30 cellular contexts compared by ENCODE assay signal in genomic region chr5:91283326-91283725, GRCh38.
A peak's percentile ranks its signal among the peaks of the same experiment; 100 is the strongest.
DNase-seq lines count a peak whose midpoint lies in the region; ATAC-seq and FAIRE-seq lines count a peak whose summit lies in the region.
"Had no signal": no experiment of that assay in that cellular context is flagged by ENCODE, and none has a peak within 500 bp of the region (broad histone marks: within the 10 kb centered on the region; RNA-seq: fewer than 3 reads in every experiment).

No MANE protein-coding gene starts in this region.

- POLR2A ChIA-PET in activated CD4-positive, alpha-beta T cell treated with anti-CD3 and anti-CD28 coated beads for 36 hours (lab: Charles Lee): no interaction called here

- ATAC-seq in activated CD4-positive, alpha-beta T cell treated with anti-CD3 and anti-CD28 coated beads for 36 hours: no peak
- no peak for ATAC-seq in stimulated activated effector memory CD8-positive, alpha-beta T cell treated with anti-CD3 and anti-CD28 coated beads, Interleukin-12 subunit alpha, Interleukin-12 subunit beta, amount 100 ng/mL, for 72 hours
- no peak for ATAC-seq in left cardiac atrium
- ATAC-seq in left colon: no peak
- ATAC-seq: activated naive CD4-positive, alpha-beta T cell treated with anti-CD3 and anti-CD28 coated beads, Interleukin-2, amount 50 U/mL, for 72 hours; activated T-cell treated with anti-CD3 and anti-CD28 coated beads, Interleukin-2, amount 50 U/mL, for 72 hours; left lung; naive thymus-derived CD4-positive, alpha-beta T cell; right cardiac atrium had no signal

- no peak overlapping the region for H3K4me3 ChIP-seq in esophagus (ENCODE audit: low read depth in 1 of 2, low read length in 2 of 2)
- H3K4me3 ChIP-seq: ascending aorta, left lung, pancreas, SK-N-MC had no signal

- no peaks in the 10 kb centered on the region for H3K27me3 ChIP-seq in esophagus (ENCODE audit: control insufficient read depth in 1 of 2, insufficient read depth in 2 of 2, low read length in 2 of 2)
- H3K27me3 ChIP-seq: ascending aorta, left lung, pancreas had no signal

- FAIRE-seq in RCC 7860 (lab: Jason Lieb, UNC): no peak
- FAIRE-seq: G401.6, pancreas had no signal

- H3K4me1 ChIP-seq in esophagus (ENCODE audit: control insufficient read depth in 2 of 2, insufficient read depth in 2 of 2, low read length in 1 of 2): peaks cover 0 to 2% of the 10 kb centered on the region in 2 donors

- CTCF ChIA-PET in activated CD4-positive, alpha-beta T cell treated with anti-CD3 and anti-CD28 coated beads for 36 hours (lab: Charles Lee): interaction anchor here (0.7 to 1.2 kb wide), 2 partner anchors 56 to 115 kb away, joined by 3 to 4 read pairs; no protein-coding TSS in a partner anchor

- intact Hi-C loops in activated CD4-positive, alpha-beta T cell treated with anti-CD3 and anti-CD28 coated beads for 36 hours (cut with DNase I, micrococcal nuclease): loop anchor here in 1 of 2 experiments (5.0 kb wide), 1 partner anchor 79 kb away; no protein-coding TSS in a partner anchor
- intact Hi-C loops in activated CD4-positive, alpha-beta T cell treated with anti-CD3 and anti-CD28 coated beads, Interleukin-2, amount 10 ng/mL, durations not matched to agents 24 days and 14 days (cut with micrococcal nuclease): no loop called here
- intact Hi-C loops in left cardiac atrium (cut with DNase I) (loop anchor here in 1 of 2 donors (10.0 kb wide), 1 partner anchor 169 kb away; no protein-coding TSS in a partner anchor), left colon (cut with DNase I, micrococcal nuclease) (loop anchor here in 1 of 2 donors (5.0 kb wide), 1 partner anchor 99 kb away; the partner anchor contains the start of gene ARRDC3)

- peaks cover 12% of the 10 kb centered on the region for H3K36me3 Mint-ChIP-seq in activated CD4-positive, alpha-beta T cell treated with anti-CD3 and anti-CD28 coated beads for 36 hours (ENCODE audit: low read depth)
- peaks cover 9% of the 10 kb centered on the region for H3K36me3 Mint-ChIP-seq in activated CD4-positive, alpha-beta T cell treated with anti-CD3 and anti-CD28 coated beads, Interleukin-2, amount 10 ng/mL, durations not matched to agents 24 days and 14 days (ENCODE audit: low read depth)
- H3K36me3 Mint-ChIP-seq in stimulated activated effector memory CD8-positive, alpha-beta T cell treated with anti-CD3 and anti-CD28 coated beads, Interleukin-12 subunit alpha, Interleukin-12 subunit beta, amount 100 ng/mL, for 72 hours: peaks cover 16% of the 10 kb centered on the region

- H3K27ac Mint-ChIP-seq in activated CD4-positive, alpha-beta T cell treated with anti-CD3 and anti-CD28 coated beads for 36 hours: peak overlapping the region; percentile 15
- no peak overlapping the region for H3K27ac Mint-ChIP-seq in activated CD4-positive, alpha-beta T cell treated with anti-CD3 and anti-CD28 coated beads, Interleukin-2, amount 10 ng/mL, durations not matched to agents 24 days and 14 days
- peak overlapping the region; percentile 46 for H3K27ac Mint-ChIP-seq in stimulated activated effector memory CD8-positive, alpha-beta T cell treated with anti-CD3 and anti-CD28 coated beads, Interleukin-12 subunit alpha, Interleukin-12 subunit beta, amount 100 ng/mL, for 72 hours
- H3K27ac Mint-ChIP-seq: activated naive CD4-positive, alpha-beta T cell treated with anti-CD3 and anti-CD28 coated beads, Interleukin-2, amount 50 U/mL, for 72 hours; activated T-cell treated with anti-CD3 and anti-CD28 coated beads, Interleukin-2, amount 50 U/mL, for 72 hours; mesothelial cell of epicardium had no signal

- H3K4me1 Mint-ChIP-seq in activated CD4-positive, alpha-beta T cell treated with anti-CD3 and anti-CD28 coated beads for 36 hours: peaks cover 48% of the 10 kb centered on the region
- H3K4me1 Mint-ChIP-seq in activated CD4-positive, alpha-beta T cell treated with anti-CD3 and anti-CD28 coated beads, Interleukin-2, amount 10 ng/mL, durations not matched to agents 24 days and 14 days: peaks cover 30% of the 10 kb centered on the region
- H3K4me1 Mint-ChIP-seq in stimulated activated effector memory CD8-positive, alpha-beta T cell treated with anti-CD3 and anti-CD28 coated beads, Interleukin-12 subunit alpha, Interleukin-12 subunit beta, amount 100 ng/mL, for 72 hours: peaks cover 55% of the 10 kb centered on the region

- peaks cover 24% of the 10 kb centered on the region for H3K9me3 Mint-ChIP-seq in activated CD4-positive, alpha-beta T cell treated with anti-CD3 and anti-CD28 coated beads for 36 hours (ENCODE audit: low read depth)
- peaks cover 22% of the 10 kb centered on the region for H3K9me3 Mint-ChIP-seq in activated CD4-positive, alpha-beta T cell treated with anti-CD3 and anti-CD28 coated beads, Interleukin-2, amount 10 ng/mL, durations not matched to agents 24 days and 14 days
- peaks cover 10% of the 10 kb centered on the region for H3K9me3 Mint-ChIP-seq in stimulated activated effector memory CD8-positive, alpha-beta T cell treated with anti-CD3 and anti-CD28 coated beads, Interleukin-12 subunit alpha, Interleukin-12 subunit beta, amount 100 ng/mL, for 72 hours
- H3K9me3 Mint-ChIP-seq: central memory CD8-positive, alpha-beta T cell had no signal

- H3K9me3 ChIP-seq in esophagus (ENCODE audit: control insufficient read depth in 2 of 2, insufficient read depth in 1 of 2, low read depth in 1 of 2, low read length in 1 of 2): no peaks in the 10 kb centered on the region
- H3K9me3 ChIP-seq: ascending aorta, left lung, pancreas had no signal

- WGBS in esophagus, 2 donors: 71 to 80% methylated on average over 4 of the region's 4 CpGs

- H3K27me3 Mint-ChIP-seq in activated CD4-positive, alpha-beta T cell treated with anti-CD3 and anti-CD28 coated beads for 36 hours: no peaks in the 10 kb centered on the region
- peaks cover 2% of the 10 kb centered on the region for H3K27me3 Mint-ChIP-seq in activated CD4-positive, alpha-beta T cell treated with anti-CD3 and anti-CD28 coated beads, Interleukin-2, amount 10 ng/mL, durations not matched to agents 24 days and 14 days
- H3K27me3 Mint-ChIP-seq: central memory CD8-positive, alpha-beta T cell; stimulated activated naive CD8-positive, alpha-beta T cell treated with anti-CD3 and anti-CD28 coated beads, Interleukin-15, Interleukin-2, amounts not matched to agents 100 ng/mL and 50 ng/mL, for 24 hours had no signal

- no peaks in the 10 kb centered on the region for H3K36me3 ChIP-seq in esophagus (ENCODE audit: control insufficient read depth in 2 of 2, insufficient read depth in 2 of 2, low read length in 1 of 2)
- H3K36me3 ChIP-seq: ascending aorta, left lung, pancreas had no signal

- peak overlapping the region; percentile 61 to 71 for H3K27ac ChIP-seq in esophagus (ENCODE audit: low read depth in 2 of 2, low read length in 1 of 2)
- H3K27ac ChIP-seq: 22Rv1, KMS-11, left lung, pancreas, SK-N-MC had no signal

- no peak overlapping the region for H3K4me3 Mint-ChIP-seq in activated CD4-positive, alpha-beta T cell treated with anti-CD3 and anti-CD28 coated beads for 36 hours
- no peak overlapping the region for H3K4me3 Mint-ChIP-seq in activated CD4-positive, alpha-beta T cell treated with anti-CD3 and anti-CD28 coated beads, Interleukin-2, amount 10 ng/mL, durations not matched to agents 24 days and 14 days
- peak overlapping the region; percentile 7 for H3K4me3 Mint-ChIP-seq in stimulated activated effector memory CD8-positive, alpha-beta T cell treated with anti-CD3 and anti-CD28 coated beads, Interleukin-12 subunit alpha, Interleukin-12 subunit beta, amount 100 ng/mL, for 72 hours
- H3K4me3 Mint-ChIP-seq: central memory CD8-positive, alpha-beta T cell; mesothelial cell of epicardium; naive thymus-derived CD4-positive, alpha-beta T cell; stimulated activated naive CD8-positive, alpha-beta T cell treated with anti-CD3 and anti-CD28 coated beads, Interleukin-15, Interleukin-2, amounts not matched to agents 100 ng/mL and 50 ng/mL, for 24 hours had no signal

- peak; percentile 22 for DNase-seq in activated CD4-positive, alpha-beta T cell treated with anti-CD3 and anti-CD28 coated beads for 36 hours
- no peak for DNase-seq in activated CD4-positive, alpha-beta T cell treated with anti-CD3 and anti-CD28 coated beads, Interleukin-2, amount 10 ng/mL, durations not matched to agents 24 days and 14 days
- DNase-seq in RCC 7860 (ENCODE audit: low spot score) (peak; percentile 34), left cardiac atrium (no peak), left colon (no peak)
- DNase-seq in stimulated activated effector memory CD8-positive, alpha-beta T cell treated with anti-CD3 and anti-CD28 coated beads, Interleukin-12 subunit alpha, Interleukin-12 subunit beta, amount 100 ng/mL, for 72 hours (ENCODE audit: low spot score in 2 of 2): no peak
- DNase-seq in stimulated activated CD4-positive, alpha-beta T cell treated with anti-CD3 and anti-CD28 coated beads, Interleukin-4, amount 100 ng/mL, for 4 hours: no peak
- DNase-seq: activated CD4-positive, alpha-beta T cell treated with anti-CD3 and anti-CD28 coated beads for 4 hours; CD8-positive, alpha-beta memory T cell; DMS153; left lung; MV-4-11; naive thymus-derived CD4-positive, alpha-beta T cell; NCI-H2171; NCI-H524; NK-92 treated with Interleukin-12 subunit alpha and Interleukin-12 subunit beta, amount 100 ng/mL, for 24 hours; pancreas; right cardiac atrium; stimulated activated CD4-positive, alpha-beta T cell treated with anti-CD3 and anti-CD28 coated beads, Interleukin-12 subunit alpha, Interleukin-12 subunit beta, amount 100 ng/mL, for 4 hours had no signal

Comparison
In these comparisons a context has a peak if more than half of its experiments do, and no peak if none do; other contexts are left out.
1. DNase-seq: peak in activated CD4-positive, alpha-beta T cell treated with anti-CD3 and anti-CD28 coated beads for 36 hours (single experiment) and RCC 7860 (single experiment); none in activated CD4-positive, alpha-beta T cell treated with anti-CD3 and anti-CD28 coated beads, Interleukin-2, amount 10 ng/mL, durations not matched to agents 24 days and 14 days (single experiment), stimulated activated effector memory CD8-positive, alpha-beta T cell treated with anti-CD3 and anti-CD28 coated beads, Interleukin-12 subunit alpha, Interleukin-12 subunit beta, amount 100 ng/mL, for 72 hours (0 of 2), left cardiac atrium (single experiment), left colon (0 of 2) and stimulated activated CD4-positive, alpha-beta T cell treated with anti-CD3 and anti-CD28 coated beads, Interleukin-4, amount 100 ng/mL, for 4 hours (0 of 2).